ENCODE assay signal across 23 cellular contexts in genomic region chr2:196971574-196972279, GRCh38. TPM values are rescaled to one million over a fixed set of nuclear protein-coding genes. Genes with fewer than 3 reads are reported as not detected.
DNase-seq lines count a peak whose midpoint lies in the region; ATAC-seq and TF ChIP-seq lines count a peak whose summit lies in the region.
"Had no signal": no experiment of that assay in that cellular context is flagged by ENCODE, and none has a peak within 500 bp of the region (broad histone marks: within the 10 kb centered on the region; RNA-seq: fewer than 3 reads in every experiment).

No MANE protein-coding gene starts in this region.

- no CpG with 5 or more reads among the region's 3 CpGs for WGBS in H9 (ENCODE audit: extremely low coverage, insufficient read length, low lambda C conversion rate)

- no peak overlapping the region for H2BK5ac ChIP-seq in H9 (ENCODE audit: insufficient read length, low read length)

- peaks cover 7% of the 10 kb centered on the region for H3K4me1 Mint-ChIP-seq in activated CD4-positive, alpha-beta T cell treated with anti-CD3 and anti-CD28 coated beads, Interleukin-2, amount 10 ng/mL, durations not matched to agents 7 days and 5 days
- peaks cover 12 to 19% of the 10 kb centered on the region in 2 experiments for H3K4me1 Mint-ChIP-seq in H9
- peaks cover 5% of the 10 kb centered on the region for H3K4me1 Mint-ChIP-seq in activated T-helper 17 cell treated with anti-CD3 and anti-CD28 coated beads, Interleukin-2, amount 50 U/mL, for 72 hours

- peaks cover 13% of the 10 kb centered on the region for H3K9me3 Mint-ChIP-seq in activated CD4-positive, alpha-beta T cell treated with anti-CD3 and anti-CD28 coated beads, Interleukin-2, amount 10 ng/mL, durations not matched to agents 7 days and 5 days
- H3K9me3 Mint-ChIP-seq in H9 = peaks cover 18 to 19% of the 10 kb centered on the region in 2 experiments
- H3K9me3 Mint-ChIP-seq in activated T-helper 17 cell treated with anti-CD3 and anti-CD28 coated beads, Interleukin-2, amount 50 U/mL, for 72 hours = peaks cover 4% of the 10 kb centered on the region

- no peak overlapping the region for H3K14ac ChIP-seq in H9 (ENCODE audit: insufficient read depth, low read length)

- H3K9me3 ChIP-seq in H9 (ENCODE audit: control insufficient read depth, low read depth, low read length) = no peaks in the 10 kb centered on the region
- H3K9me3 ChIP-seq: BE2C, esophagus squamous epithelium, left lung, neutrophil, upper lobe of right lung had no signal

- H3K27me3 ChIP-seq in H9 (ENCODE audit: insufficient read depth, low read length) = no peaks in the 10 kb centered on the region
- H3K27me3 ChIP-seq: BE2C, esophagus squamous epithelium, left lung, neutrophil, upper lobe of right lung had no signal

- H4K8ac ChIP-seq in H9 (replicated peaks; ENCODE audit: insufficient read length, low read depth, low read length) = no peak overlapping the region

- H3K79me2 ChIP-seq in H9 (ENCODE audit: insufficient read depth, low read length) = no peaks in the 10 kb centered on the region

- H2BK15ac ChIP-seq in H9 (ENCODE audit: low read depth, low read length) = no peak overlapping the region

- no peak overlapping the region for H4K5ac ChIP-seq in H9 (ENCODE audit: insufficient read length, low read depth, low read length)

- no peak overlapping the region for H3K9ac ChIP-seq in H9 (ENCODE audit: extremely low read depth, insufficient read length, low read length)

- no peak for TF ChIP-seq CTCF in H9 (conservative IDR thresholded peaks at IDR 0.05)

- peaks cover 6% of the 10 kb centered on the region for H3K36me3 Mint-ChIP-seq in activated CD4-positive, alpha-beta T cell treated with anti-CD3 and anti-CD28 coated beads, Interleukin-2, amount 10 ng/mL, durations not matched to agents 7 days and 5 days (ENCODE audit: low read depth)
- peaks cover 5 to 18% (median 13%) of the 10 kb centered on the region in 3 experiments for H3K36me3 Mint-ChIP-seq in H9 (ENCODE audit: insufficient read depth in 1 of 3, low read depth in 3 of 3)
- H3K36me3 Mint-ChIP-seq in activated T-helper 17 cell treated with anti-CD3 and anti-CD28 coated beads, Interleukin-2, amount 50 U/mL, for 72 hours (ENCODE audit: low read depth) = no peaks in the 10 kb centered on the region

- no peak overlapping the region for H3K56ac ChIP-seq in H9 (ENCODE audit: insufficient read length, low read depth, low read length)

- no peak overlapping the region for H3K4ac ChIP-seq in H9 (ENCODE audit: low read depth, low read length)

- CTCF ChIA-PET in activated CD4-positive, alpha-beta T cell treated with anti-CD3 and anti-CD28 coated beads, Interleukin-2, amount 10 ng/mL, durations not matched to agents 7 days and 5 days (lab: Charles Lee) = interaction anchor here (1.0 to 1.3 kb wide), 3 partner anchors 8 to 18 kb away, joined by 3 to 4 read pairs (median 3); no protein-coding TSS in a partner anchor

- no peaks in the 10 kb centered on the region for H3K4me1 ChIP-seq in H9 (ENCODE audit: insufficient read depth, low read length)
- H3K4me1 ChIP-seq: BE2C, esophagus squamous epithelium, left lung, upper lobe of right lung had no signal

- no peak overlapping the region for H3T11ph ChIP-seq in H9 (ENCODE audit: low read length)

- no peak overlapping the region for H3K27ac Mint-ChIP-seq in activated CD4-positive, alpha-beta T cell treated with anti-CD3 and anti-CD28 coated beads, Interleukin-2, amount 10 ng/mL, durations not matched to agents 7 days and 5 days
- H3K27ac Mint-ChIP-seq in H9 = peak overlapping the region; percentile 3 to 91 (median 67); a peak in 5 of 7 replicates
- peak overlapping the region; percentile 21 for H3K27ac Mint-ChIP-seq in activated T-helper 17 cell treated with anti-CD3 and anti-CD28 coated beads, Interleukin-2, amount 50 U/mL, for 72 hours

- POLR2A ChIA-PET in activated CD4-positive, alpha-beta T cell treated with anti-CD3 and anti-CD28 coated beads, Interleukin-2, amount 10 ng/mL, durations not matched to agents 7 days and 5 days (lab: Charles Lee) = no interaction called here

- no peaks in the 10 kb centered on the region for H3K79me1 ChIP-seq in H9 (ENCODE audit: insufficient read depth, low read depth, low read length, poor library complexity, severe bottlenecking)

- no peaks in the 10 kb centered on the region for H3K27me3 Mint-ChIP-seq in activated CD4-positive, alpha-beta T cell treated with anti-CD3 and anti-CD28 coated beads, Interleukin-2, amount 10 ng/mL, durations not matched to agents 7 days and 5 days
- no peaks in the 10 kb centered on the region for H3K27me3 Mint-ChIP-seq in H9 (ENCODE audit: low read depth)
- no peaks in the 10 kb centered on the region for H3K27me3 Mint-ChIP-seq in activated T-helper 17 cell treated with anti-CD3 and anti-CD28 coated beads, Interleukin-2, amount 50 U/mL, for 72 hours

- H4K91ac ChIP-seq in H9 (ENCODE audit: insufficient read length, low read depth, low read length) = no peak overlapping the region

- H2AK5ac ChIP-seq in H9 (ENCODE audit: insufficient read length, low read length) = no peak overlapping the region

- no peaks in the 10 kb centered on the region for H3K23me2 ChIP-seq in H9 (ENCODE audit: insufficient read length, low read depth, low read length, poor library complexity, severe bottlenecking)

- peak; percentile 83 for ATAC-seq in activated T-helper 17 cell treated with anti-CD3 and anti-CD28 coated beads, Interleukin-2, amount 50 U/mL, for 72 hours (replicated peaks)
- ATAC-seq in left lobe of liver (no peak), left cardiac atrium (no peak)
- ATAC-seq: left lung, upper lobe of right lung had no signal

- intact Hi-C loops in left cardiac atrium (cut with DNase I) = no loop called here

- H3K23ac ChIP-seq in H9 (ENCODE audit: insufficient read length, low read depth, low read length) = no peak overlapping the region

- no peak overlapping the region for H2BK12ac ChIP-seq in H9 (ENCODE audit: insufficient read length, low read depth, low read length)

- H2BK120ac ChIP-seq in H9 (ENCODE audit: low read depth, low read length, poor library complexity, severe bottlenecking) = no peak overlapping the region

- H2AFZ ChIP-seq in H9 (ENCODE audit: low read length) = no peak overlapping the region

- no peak overlapping the region for H3K4me3 Mint-ChIP-seq in activated CD4-positive, alpha-beta T cell treated with anti-CD3 and anti-CD28 coated beads, Interleukin-2, amount 10 ng/mL, durations not matched to agents 7 days and 5 days
- H3K4me3 Mint-ChIP-seq in H9 = no peak overlapping the region
- H3K4me3 Mint-ChIP-seq in activated T-helper 17 cell treated with anti-CD3 and anti-CD28 coated beads, Interleukin-2, amount 50 U/mL, for 72 hours = no peak overlapping the region

- no peak overlapping the region for H3K18ac ChIP-seq in H9 (ENCODE audit: insufficient read length, low read depth, low read length)

- no peak overlapping the region for H3K4me2 ChIP-seq in H9 (ENCODE audit: insufficient read depth, insufficient read length, low read length)
- H3K4me2 ChIP-seq: smooth muscle cell had no signal

- H2BK20ac ChIP-seq in H9 (ENCODE audit: low read depth, low read length, poor library complexity, severe bottlenecking) = no peak overlapping the region

- H3K27ac ChIP-seq in H9 (ENCODE audit: insufficient read length, low read depth, low read length) = no peak overlapping the region
- H3K27ac ChIP-seq: esophagus squamous epithelium, left lung, neutrophil, SK-N-MC, upper lobe of right lung had no signal

- peak; percentile 38 for DNase-seq in activated CD4-positive, alpha-beta T cell treated with anti-CD3 and anti-CD28 coated beads for 48 hours
- DNase-seq in activated CD4-positive, alpha-beta T cell treated with anti-CD3 and anti-CD28 coated beads, Interleukin-2, amount 10 ng/mL, durations not matched to agents 7 days and 5 days = no peak
- no peak for DNase-seq in H9
- DNase-seq in kidney tubule cell (ENCODE audit: low spot score) = peak; percentile 50
- no peak for DNase-seq in left lobe of liver (ENCODE audit: low spot score)
- DNase-seq in COR-L47 (lab: John Stamatoyannopoulos, UW) = no peak
- no peak for DNase-seq in left cardiac atrium
- DNase-seq: activated CD4-positive, CD25-positive, alpha-beta regulatory T cell; activated naive CD4-positive, alpha-beta T cell; BE2C; DND-41; effector CD4-positive, alpha-beta T cell; esophagus squamous epithelium; left lung; NCI-H1048; NCI-H187 treated with DMSO at 0.1 percent for 48 hours; NCI-H446 treated with DMSO at 0.1 percent for 48 hours; T-helper 9 cell; upper lobe of right lung had no signal

- H4K20me1 ChIP-seq in H9 (ENCODE audit: control insufficient read depth, insufficient read depth, insufficient read length) = no peaks in the 10 kb centered on the region

RNA-seq across cellular contexts. Expression of gene PGAP1, which starts 45.2 kb away (rescaled TPM):
- 10 to 100 TPM; 39.0 to 42.0 TPM for total RNA-seq in activated CD4-positive, alpha-beta T cell treated with anti-CD3 and anti-CD28 coated beads, Interleukin-2, amount 10 ng/mL, durations not matched to agents 7 days and 5 days
- total RNA-seq in H9 (2021) = 19.2 and 21.0 TPM in 2 replicates
- total RNA-seq in activated T-helper 17 cell treated with anti-CD3 and anti-CD28 coated beads, Interleukin-2, amount 50 U/mL, for 72 hours = 10 to 100 TPM; 41.6 to 44.8 TPM
- 2.6 TPM for total RNA-seq in left lobe of liver
- total RNA-seq in left cardiac atrium = 1 to 10 TPM; 7.9 to 9.0 TPM

Comparison
In these comparisons a context has a peak if more than half of its experiments do, and no peak if none do; other contexts are left out.
1. DNase-seq: peak in activated CD4-positive, alpha-beta T cell treated with anti-CD3 and anti-CD28 coated beads for 48 hours (single experiment) and kidney tubule cell (single experiment); none in activated CD4-positive, alpha-beta T cell treated with anti-CD3 and anti-CD28 coated beads, Interleukin-2, amount 10 ng/mL, durations not matched to agents 7 days and 5 days (single experiment), H9 (single experiment), left lobe of liver (single experiment), COR-L47 (single experiment) and left cardiac atrium (single experiment).